33 cellular contexts compared by ENCODE assay signal in the genomic region with DNA sequence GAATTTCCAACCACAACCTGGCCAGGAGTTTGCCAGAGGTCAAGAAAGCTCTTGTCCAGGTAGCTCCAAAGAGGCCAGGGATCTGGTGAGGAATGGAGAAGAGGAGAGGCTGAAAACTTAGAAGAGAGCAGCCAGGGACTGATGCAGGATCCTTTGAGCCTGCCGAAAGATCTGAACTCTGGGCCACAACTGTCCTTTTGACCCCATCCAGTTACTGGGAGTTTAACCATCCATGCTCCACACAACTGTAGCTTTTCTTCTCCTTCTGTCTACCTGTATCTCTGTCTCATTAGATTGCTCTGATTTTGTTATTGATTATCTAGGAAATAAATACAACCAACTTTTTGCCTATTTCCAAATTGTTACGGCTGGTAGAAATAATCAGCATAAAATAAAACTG. TPM values are rescaled to one million over a fixed set of nuclear protein-coding genes. Genes with fewer than 3 reads are reported as not detected.
"Had no signal": no experiment of that assay in that cellular context is flagged by ENCODE, and none has a peak within 500 bp of the region (broad histone marks: within the 10 kb centered on the region; RNA-seq: fewer than 3 reads in every experiment).

No MANE protein-coding gene starts in this region.

- H3K36me3 ChIP-seq: stomach, suprapubic skin, thoracic aorta, thyroid gland, tibial artery, tibial nerve, transverse colon, upper lobe of left lung, upper lobe of right lung, uterus, vagina had no signal

- H3K4me1 ChIP-seq: stomach, suprapubic skin, testis, thyroid gland, tibial artery, tibial nerve, transverse colon, upper lobe of left lung, upper lobe of right lung, uterus, vagina had no signal

- H3K4me3 ChIP-seq: stomach, suprapubic skin, testis, thoracic aorta, thyroid gland, tibial artery, tibial nerve, transverse colon, upper lobe of left lung, upper lobe of right lung, uterus, vagina had no signal

- H3K9me3 Mint-ChIP-seq: stimulated activated effector memory CD8-positive, alpha-beta T cell treated with anti-CD3 and anti-CD28 coated beads, Interleukin-12 subunit alpha, Interleukin-12 subunit beta, amount 100 ng/mL, for 72 hours; stimulated activated naive CD8-positive, alpha-beta T cell treated with anti-CD3 and anti-CD28 coated beads, Interleukin-15, Interleukin-2, amounts not matched to agents 100 ng/mL and 50 ng/mL, for 24 hours had no signal

- H3K4me3 Mint-ChIP-seq: stimulated activated effector memory CD8-positive, alpha-beta T cell treated with anti-CD3 and anti-CD28 coated beads, Interleukin-12 subunit alpha, Interleukin-12 subunit beta, amount 100 ng/mL, for 72 hours; stimulated activated memory B cell treated with anti-CD40 and anti-IgM and Interleukin-4, amounts not matched to agents 10 μg/mL and 1 μg/mL and 100 μg/mL, for 72 hours; stimulated activated naive B cell treated with anti-CD40 and anti-IgM and Interleukin-4, amounts not matched to agents 10 μg/mL and 1 μg/mL and 100 μg/mL, for 72 hours; stimulated activated naive CD8-positive, alpha-beta T cell treated with anti-CD3 and anti-CD28 coated beads, Interleukin-15, amount 100 ng/mL, for 72 hours; stimulated activated naive CD8-positive, alpha-beta T cell treated with anti-CD3 and anti-CD28 coated beads, Interleukin-15, Interleukin-2, amounts not matched to agents 100 ng/mL and 50 ng/mL, for 24 hours; type B pancreatic cell had no signal

- H3K27ac ChIP-seq: stomach, suprapubic skin, testis, thoracic aorta, thyroid gland, tibial artery, tibial nerve, transverse colon, upper lobe of left lung, upper lobe of right lung, uterus, vagina had no signal

- H3K4me1 Mint-ChIP-seq: stimulated activated effector memory CD8-positive, alpha-beta T cell treated with anti-CD3 and anti-CD28 coated beads, Interleukin-12 subunit alpha, Interleukin-12 subunit beta, amount 100 ng/mL, for 72 hours; stimulated activated memory B cell treated with anti-CD40 and anti-IgM and Interleukin-4, amounts not matched to agents 10 μg/mL and 1 μg/mL and 100 μg/mL, for 72 hours; stimulated activated naive B cell treated with anti-CD40 and anti-IgM and Interleukin-4, amounts not matched to agents 10 μg/mL and 1 μg/mL and 100 μg/mL, for 72 hours; stimulated activated naive CD8-positive, alpha-beta T cell treated with anti-CD3 and anti-CD28 coated beads, Interleukin-15, amount 100 ng/mL, for 72 hours had no signal

- H3K27me3 ChIP-seq: stomach, suprapubic skin, testis, thyroid gland, tibial artery, tibial nerve, transverse colon, upper lobe of left lung, upper lobe of right lung, uterus, vagina had no signal

- DNase-seq: stimulated activated CD4-positive, alpha-beta T cell treated with anti-CD3 and anti-CD28 coated beads, Interleukin-2, amount 100 ng/mL, for 48 hours; stimulated activated CD4-positive, alpha-beta T cell treated with anti-CD3 and anti-CD28 coated beads, Interleukin-4, amount 100 ng/mL, for 1 hour; stimulated activated CD4-positive, alpha-beta T cell treated with anti-CD3 and anti-CD28 coated beads, Interleukin-4, amount 100 ng/mL, for 24 hours; stimulated activated CD4-positive, alpha-beta T cell treated with anti-CD3 and anti-CD28 coated beads, Interleukin-4, amount 100 ng/mL, for 4 hours; stimulated activated CD8-positive, alpha-beta memory T cell treated with anti-CD3 and anti-CD28 coated beads, Interleukin-4, amount 100 ng/mL, for 48 hours; stimulated activated naive B cell treated with anti-CD40 and anti-IgM and Interleukin-4, amounts not matched to agents 10 μg/mL and 1 μg/mL and 100 μg/mL, for 72 hours; stimulated activated naive CD4-positive, alpha-beta T cell; stimulated activated naive CD4-positive, alpha-beta T cell treated with Interleukin-2 at 50 U/mL for 16 hours; stimulated activated naive CD8-positive, alpha-beta T cell treated with anti-CD3 and anti-CD28 coated beads, Interleukin-15, amount 100 ng/mL, for 72 hours; stimulated activated naive CD8-positive, alpha-beta T cell treated with anti-CD3 and anti-CD28 coated beads, Interleukin-15, Interleukin-2, amounts not matched to agents 100 U/mL and 50 U/mL, for 24 hours; stomach; substantia nigra; testis; thyroid gland; tibial artery; transverse colon; trophoblast cell; upper lobe of left lung; upper lobe of right lung; uterus had no signal

- H3K36me3 Mint-ChIP-seq: stimulated activated effector memory CD8-positive, alpha-beta T cell treated with anti-CD3 and anti-CD28 coated beads, Interleukin-12 subunit alpha, Interleukin-12 subunit beta, amount 100 ng/mL, for 72 hours; stimulated activated memory B cell treated with anti-CD40 and anti-IgM and Interleukin-4, amounts not matched to agents 10 μg/mL and 1 μg/mL and 100 μg/mL, for 72 hours; type B pancreatic cell had no signal

- H3K27ac Mint-ChIP-seq: stimulated activated effector memory CD8-positive, alpha-beta T cell treated with anti-CD3 and anti-CD28 coated beads, Interleukin-12 subunit alpha, Interleukin-12 subunit beta, amount 100 ng/mL, for 72 hours; stimulated activated memory B cell treated with anti-CD40 and anti-IgM and Interleukin-4, amounts not matched to agents 10 μg/mL and 1 μg/mL and 100 μg/mL, for 72 hours; stimulated activated naive B cell treated with anti-CD40 and anti-IgM and Interleukin-4, amounts not matched to agents 10 μg/mL and 1 μg/mL and 100 μg/mL, for 72 hours; stimulated activated naive CD8-positive, alpha-beta T cell treated with anti-CD3 and anti-CD28 coated beads, Interleukin-15, Interleukin-2, amounts not matched to agents 100 ng/mL and 50 ng/mL, for 24 hours; type B pancreatic cell had no signal

- FAIRE-seq: urothelium cell line had no signal

- ATAC-seq: stimulated activated effector memory CD8-positive, alpha-beta T cell treated with anti-CD3 and anti-CD28 coated beads, Interleukin-12 subunit alpha, Interleukin-12 subunit beta, amount 100 ng/mL, for 72 hours; stimulated activated memory B cell treated with anti-CD40 and anti-IgM and Interleukin-4, amounts not matched to agents 10 μg/mL and 1 μg/mL and 100 μg/mL, for 72 hours; stimulated activated naive B cell treated with anti-CD40 and anti-IgM and Interleukin-4, amounts not matched to agents 10 μg/mL and 1 μg/mL and 100 μg/mL, for 72 hours; stimulated activated naive CD8-positive, alpha-beta T cell treated with anti-CD3 and anti-CD28 coated beads, Interleukin-15, amount 100 ng/mL, for 72 hours; stimulated activated naive CD8-positive, alpha-beta T cell treated with anti-CD3 and anti-CD28 coated beads, Interleukin-15, Interleukin-2, amounts not matched to agents 100 U/mL and 50 U/mL, for 24 hours; upper lobe of right lung had no signal

- H3K27me3 Mint-ChIP-seq: type B pancreatic cell had no signal

- H3K9me3 ChIP-seq: suprapubic skin, testis, thoracic aorta, thyroid gland, transverse colon, upper lobe of left lung, upper lobe of right lung, uterus, vagina had no signal

RNA-seq across cellular contexts. Expression of a gene that starts 36.7 kb away (rescaled TPM):
- total RNA-seq: subcutaneous adipose tissue, temporal lobe, thoracic aorta, tibial nerve, transverse colon, upper lobe of left lung, upper lobe of right lung, ureter, urinary bladder, vagina had no signal
- polyA plus RNA-seq: urinary bladder had no signal
